ENCODE assay signal across 9 cellular contexts in genomic region chr9:125521462-125522327, GRCh38.
DNase-seq lines count a peak whose midpoint lies in the region; ATAC-seq, FAIRE-seq and TF ChIP-seq lines count a peak whose summit lies in the region.
"Had no signal": no experiment of that assay in that cellular context is flagged by ENCODE, and none has a peak within 500 bp of the region (broad histone marks: within the 10 kb centered on the region; RNA-seq: fewer than 3 reads in every experiment).

No MANE protein-coding gene starts in this region.

- no peak overlapping the region for H3K4me2 ChIP-seq in HepG2 (ENCODE audit: low read depth, low read length)

- H3K4me3 Mint-ChIP-seq in CD4-positive, CD25-positive, alpha-beta regulatory T cell: peak overlapping the region; percentile 18 to 82 (median 36)
- peak overlapping the region; percentile 23 for H3K4me3 Mint-ChIP-seq in activated naive CD4-positive, alpha-beta T cell treated with anti-CD3 and anti-CD28 coated beads for 36 hours

- no peaks in the 10 kb centered on the region for H4K20me1 ChIP-seq in HepG2 (ENCODE audit: insufficient read depth, low read length)

- no peak for TF ChIP-seq CTCF in HepG2 (CRISPR knock-in tag; IDR thresholded peaks at IDR 0.05)
- no peak for TF ChIP-seq CTCF in dorsolateral prefrontal cortex (IDR thresholded peaks at IDR 0.05 in 54 of 56, conservative IDR thresholded peaks at IDR 0.05 in 2 of 56; ENCODE audit: low read depth in 1 of 56, partially characterized antibody in 56 of 56)

- peaks cover 21% of the 10 kb centered on the region for H3K4me1 ChIP-seq in CD4-positive, CD25-positive, alpha-beta regulatory T cell (ENCODE audit: control insufficient read depth, insufficient read depth, low read length, poor library complexity, severe bottlenecking)
- no peaks in the 10 kb centered on the region for H3K4me1 ChIP-seq in HepG2 (ENCODE audit: insufficient read depth, low read length)

- CTCF ChIA-PET in activated naive CD4-positive, alpha-beta T cell treated with anti-CD3 and anti-CD28 coated beads for 36 hours (lab: Charles Lee): interaction anchor here (1.0 to 1.4 kb wide), 4 partner anchors 8 to 114 kb away, joined by 3 to 4 read pairs (median 3); no protein-coding TSS in a partner anchor
- CTCF ChIA-PET in HepG2 (lab: Yijun Ruan, JAX; ENCODE audit: low intra/inter-chr PET ratio, low total read pairs): no interaction called here

- ATAC-seq in CD4-positive, CD25-positive, alpha-beta regulatory T cell (ENCODE audit: low read depth in 2 of 2): peak; percentile 90 to 95
- ATAC-seq in HepG2: no peak

- TF ChIP-seq RAD21 in HepG2 (CRISPR knock-in tag; IDR thresholded peaks at IDR 0.05): no peak

- no peaks in the 10 kb centered on the region for H3K27me3 ChIP-seq in CD4-positive, CD25-positive, alpha-beta regulatory T cell (ENCODE audit: control insufficient read depth, insufficient read depth, low read length)
- H3K27me3 ChIP-seq in HepG2 (ENCODE audit: control insufficient read depth in 1 of 2, insufficient read depth in 2 of 2, low read length in 2 of 2) (no peaks in the 10 kb centered on the region), dorsolateral prefrontal cortex (no peaks in the 10 kb centered on the region)

- peak in 2 of 3 donors; percentile 66 to 87 for DNase-seq in CD4-positive, CD25-positive, alpha-beta regulatory T cell
- DNase-seq in LHCN-M2 (ENCODE audit: low read depth): peak; percentile 95
- peak; percentile 71 for DNase-seq in activated naive CD4-positive, alpha-beta T cell treated with anti-CD3 and anti-CD28 coated beads for 36 hours
- DNase-seq in HepG2 (ENCODE audit: low spot score): peak; percentile 35
- no peak for DNase-seq in COLO668 (lab: John Stamatoyannopoulos, UW; ENCODE audit: unreplicated experiment)
- DNase-seq in iPS-NIHi11 (ENCODE audit: low spot score): no peak
- no peak for DNase-seq in OCI-M2 (lab: John Stamatoyannopoulos, UW; ENCODE audit: unreplicated experiment)
- no peak for DNase-seq in dorsolateral prefrontal cortex

- BruUV-seq in HepG2 (replicated peaks; lab: Mats Ljungman, UMichigan): no TSS peak

- intact Hi-C loops in activated naive CD4-positive, alpha-beta T cell treated with anti-CD3 and anti-CD28 coated beads for 36 hours (cut with micrococcal nuclease): loop anchor here (1.0 to 10.0 kb wide), 12 partner anchors 8 to 1317 kb away; partner anchors contain the start of genes HSPA5, MAPKAP1 and PBX3
- intact Hi-C loops in HepG2 (cut with micrococcal nuclease; ENCODE audit: unreplicated experiment): no loop called here
- intact Hi-C loops in dorsolateral prefrontal cortex (cut with DNase I): no loop called here

- no peaks in the 10 kb centered on the region for H3K27me3 Mint-ChIP-seq in CD4-positive, CD25-positive, alpha-beta regulatory T cell
- H3K27me3 Mint-ChIP-seq in activated naive CD4-positive, alpha-beta T cell treated with anti-CD3 and anti-CD28 coated beads for 36 hours (ENCODE audit: low read depth): no peaks in the 10 kb centered on the region

- POLR2A ChIA-PET in HepG2 (lab: Yijun Ruan, JAX): no interaction called here

- peaks cover 18% of the 10 kb centered on the region for H3K36me3 Mint-ChIP-seq in CD4-positive, CD25-positive, alpha-beta regulatory T cell
- peaks cover 6% of the 10 kb centered on the region for H3K36me3 Mint-ChIP-seq in activated naive CD4-positive, alpha-beta T cell treated with anti-CD3 and anti-CD28 coated beads for 36 hours (ENCODE audit: low read depth)

- peaks cover 16 to 43% (median 33%) of the 10 kb centered on the region in 4 donors for H3K4me1 Mint-ChIP-seq in CD4-positive, CD25-positive, alpha-beta regulatory T cell
- peaks cover 46% of the 10 kb centered on the region for H3K4me1 Mint-ChIP-seq in activated naive CD4-positive, alpha-beta T cell treated with anti-CD3 and anti-CD28 coated beads for 36 hours (ENCODE audit: low read depth)

- in situ Hi-C loops in HepG2 (cut with HindIII; ENCODE audit: extremely low pct_ligation_motif_present, low pct_unique_long_range_greater_than_20kb): no loop called here

- no peaks in the 10 kb centered on the region for H3K9me3 Mint-ChIP-seq in CD4-positive, CD25-positive, alpha-beta regulatory T cell
- H3K9me3 Mint-ChIP-seq in activated naive CD4-positive, alpha-beta T cell treated with anti-CD3 and anti-CD28 coated beads for 36 hours: no peaks in the 10 kb centered on the region

- no peak overlapping the region for H2AFZ ChIP-seq in HepG2 (ENCODE audit: low read length)

- peak overlapping the region; percentile 39 for H3K4me3 ChIP-seq in CD4-positive, CD25-positive, alpha-beta regulatory T cell (ENCODE audit: low read depth, low read length)
- H3K4me3 ChIP-seq in HepG2 (replicated peaks in 1 of 3; ENCODE audit: insufficient read depth in 1 of 3, low read depth in 2 of 3, low read length in 3 of 3) (no peak overlapping the region), dorsolateral prefrontal cortex (no peak overlapping the region)

- H3K9ac ChIP-seq in HepG2 (ENCODE audit: insufficient read depth, low read depth, low read length): no peak overlapping the region

- no peaks in the 10 kb centered on the region for H3K9me3 ChIP-seq in CD4-positive, CD25-positive, alpha-beta regulatory T cell (ENCODE audit: control insufficient read depth in 2 of 2, low read length in 2 of 2)
- H3K9me3 ChIP-seq in HepG2 (ENCODE audit: low read length): no peaks in the 10 kb centered on the region

- peaks cover 9% of the 10 kb centered on the region for H3K36me3 ChIP-seq in CD4-positive, CD25-positive, alpha-beta regulatory T cell (ENCODE audit: control insufficient read depth, insufficient read depth, low read length)
- 0 out of 5 replicates have a peak, but pooled peaks cover 0 to 11% of the 10 kb centered on the region in 2 experiments for H3K36me3 ChIP-seq in HepG2 (replicated peaks in 1 of 2; ENCODE audit: control insufficient read depth in 1 of 2, insufficient read depth in 2 of 2, low read length in 2 of 2)

- FAIRE-seq in HepG2 (lab: Jason Lieb, UNC): no peak
- FAIRE-seq: islet of Langerhans had no signal

- no peaks in the 10 kb centered on the region for H3K79me2 ChIP-seq in HepG2 (ENCODE audit: insufficient read depth, low read length)

- TF ChIP-seq EP300 in HepG2 (IDR thresholded peaks at IDR 0.05; ENCODE audit: low read depth in 2 of 2, low read length in 2 of 2) (no peak), HepG2 (CRISPR knock-in tag; IDR thresholded peaks at IDR 0.05; ENCODE audit: borderline replicate concordance) (no peak)

- peak overlapping the region; percentile 20 to 95 (median 90) for H3K27ac Mint-ChIP-seq in CD4-positive, CD25-positive, alpha-beta regulatory T cell
- peak overlapping the region; percentile 86 for H3K27ac Mint-ChIP-seq in activated naive CD4-positive, alpha-beta T cell treated with anti-CD3 and anti-CD28 coated beads for 36 hours

- H3K27ac ChIP-seq in CD4-positive, CD25-positive, alpha-beta regulatory T cell (ENCODE audit: insufficient read depth, low read length, poor library complexity, severe bottlenecking): peak overlapping the region; percentile 55
- H3K27ac ChIP-seq in HepG2 (ENCODE audit: extremely low read length, insufficient read depth, low read length) (no peak overlapping the region), dorsolateral prefrontal cortex (no peak overlapping the region)

- 90% methylated on average over 3 of the region's 3 CpGs for WGBS in HepG2 (ENCODE audit: low lambda C conversion rate)

- TF ChIP-seq POLR2A in HepG2 (IDR thresholded peaks at IDR 0.05; ENCODE audit: insufficient read depth in 1 of 2, low read depth in 2 of 2, low read length in 2 of 2): no peak

TF ChIP-seq in HepG2, 621 proteins besides CTCF, POLR2A, EP300 and RAD21:
- TF ChIP-seq ZNF33B (CRISPR knock-in tag; IDR thresholded peaks at IDR 0.05): no peak
- TF ChIP-seq BORCS8-MEF2B (CRISPR knock-in tag; IDR thresholded peaks at IDR 0.05): no peak
- no peak for TF ChIP-seq ZNF766 (CRISPR knock-in tag; IDR thresholded peaks at IDR 0.05; ENCODE audit: borderline replicate concordance)
- no peak for TF ChIP-seq MTA1 (CRISPR knock-in tag; IDR thresholded peaks at IDR 0.05; ENCODE audit: borderline replicate concordance)
- no peak for TF ChIP-seq NCOR1 (IDR thresholded peaks at IDR 0.05; ENCODE audit: borderline replicate concordance, low read length)
- no peak for TF ChIP-seq HHEX (CRISPR knock-in tag; IDR thresholded peaks at IDR 0.05)
- TF ChIP-seq ZNF121 (CRISPR knock-in tag; IDR thresholded peaks at IDR 0.05): no peak
- no peak for TF ChIP-seq EZH2 (conservative IDR thresholded peaks at IDR 0.05; ENCODE audit: low read depth, low read length)
- TF ChIP-seq REXO4 (CRISPR knock-in tag; IDR thresholded peaks at IDR 0.05; ENCODE audit: borderline replicate concordance): no peak

Comparison
In these comparisons a context has a peak if more than half of its experiments do, and no peak if none do; other contexts are left out.
1. DNase-seq: peak in CD4-positive, CD25-positive, alpha-beta regulatory T cell (2 of 3), LHCN-M2 (single experiment), activated naive CD4-positive, alpha-beta T cell treated with anti-CD3 and anti-CD28 coated beads for 36 hours (single experiment) and HepG2 (single experiment); none in COLO668 (single experiment), iPS-NIHi11 (single experiment), OCI-M2 (single experiment) and dorsolateral prefrontal cortex (0 of 10).